29 cellular contexts compared by ENCODE assay signal in genomic region chr5:30034870-30035269, GRCh38.
DNase-seq lines count a peak whose midpoint lies in the region; ATAC-seq and TF ChIP-seq lines count a peak whose summit lies in the region.
"Had no signal": no experiment of that assay in that cellular context is flagged by ENCODE, and none has a peak within 500 bp of the region (broad histone marks: within the 10 kb centered on the region; RNA-seq: fewer than 3 reads in every experiment).

No MANE protein-coding gene starts in this region.

- DNase-seq in OCI-M1 (lab: John Stamatoyannopoulos, UW) = peak; percentile 17
- no peak for DNase-seq in amygdala (lab: John Stamatoyannopoulos, UW)
- DNase-seq: 8988T; ACHN; AML-193; BE2C; C1 segment of cervical spinal cord; Caco-2; Calu3; CD4-positive, alpha-beta memory T cell; CD4-positive, alpha-beta T cell; CD4-positive, CD25-positive, alpha-beta regulatory T cell; CD8-positive, alpha-beta memory T cell; CD8-positive, alpha-beta T cell; COR-L47; DMS 273 treated with DMSO at 0.1 percent for 48 hours; DMS153; DMS53; DMS79; DMS79 treated with DMSO at 0.1 percent for 48 hours; DND-41; EL had no signal

- no peak for ATAC-seq in GM18907 (IDR thresholded peaks at IDR 0.05; ENCODE audit: unreplicated experiment)
- ATAC-seq: A549; CD8-positive, alpha-beta T cell had no signal

- no peaks in the 10 kb centered on the region for H3K9me3 ChIP-seq in HEK293 (ENCODE audit: control insufficient read depth, insufficient read depth, low read depth, low read length)
- H3K9me3 ChIP-seq: A549, BE2C, BLaER1, Caco-2 had no signal

- no peaks in the 10 kb centered on the region for H3K36me3 ChIP-seq in HEK293 (ENCODE audit: control insufficient read depth in 2 of 2, insufficient read depth in 1 of 2, low read length in 2 of 2)
- H3K36me3 ChIP-seq: BE2C; BLaER1; BLaER1 treated with 17β-estradiol and CSF1 and Interleukin-3, amounts not matched to agents 10 nM and 100 nM had no signal

- no peak overlapping the region for H3K27ac ChIP-seq in HEK293 (ENCODE audit: extremely low read depth, low read depth, low read length)
- H3K27ac ChIP-seq: 22Rv1; A549; BLaER1; BLaER1 treated with 17β-estradiol and CSF1 and Interleukin-3, amounts not matched to agents 10 nM and 100 nM; C4-2B had no signal

- POLR2A ChIA-PET in HEK293 (lab: Yijun Ruan, JAX) = no interaction called here

- TF ChIP-seq CTCF in HEK293 (tag by site-specific recombination; IDR thresholded peaks at IDR 0.05) = no peak

- no peaks in the 10 kb centered on the region for H3K4me1 ChIP-seq in HEK293 (ENCODE audit: control insufficient read depth, insufficient read depth, low read length)
- H3K4me1 ChIP-seq: A549; BE2C; BLaER1; BLaER1 treated with 17β-estradiol and CSF1 and Interleukin-3, amounts not matched to agents 10 nM and 100 nM; Caco-2 had no signal

- H3K4me3 ChIP-seq in HEK293 (ENCODE audit: low read depth, low read length) = no peak overlapping the region
- H3K4me3 ChIP-seq: A549; BLaER1; BLaER1 treated with 17β-estradiol and CSF1 and Interleukin-3, amounts not matched to agents 10 nM and 100 nM had no signal

- CTCF ChIA-PET in HEK293 (lab: Yijun Ruan, JAX) = no interaction called here

TF ChIP-seq in HEK293, 187 proteins besides CTCF, POLR2A, EP300 and RAD21:
- TF ChIP-seq SCRT2 (tag by site-specific recombination; IDR thresholded peaks at IDR 0.05) = peak; percentile 80
- peak; percentile 65; the same call in 1 of the 2 replicates for TF ChIP-seq SCRT1 (tag by site-specific recombination; IDR thresholded peaks at IDR 0.05; ENCODE audit: borderline replicate concordance)
- no peak for TF ChIP-seq ZNF624 (tag by site-specific recombination; IDR thresholded peaks at IDR 0.05)
TF ChIP-seq in HEK293: peak in this region for 2.
